9 cellular contexts compared by ENCODE assay signal in the genomic region with DNA sequence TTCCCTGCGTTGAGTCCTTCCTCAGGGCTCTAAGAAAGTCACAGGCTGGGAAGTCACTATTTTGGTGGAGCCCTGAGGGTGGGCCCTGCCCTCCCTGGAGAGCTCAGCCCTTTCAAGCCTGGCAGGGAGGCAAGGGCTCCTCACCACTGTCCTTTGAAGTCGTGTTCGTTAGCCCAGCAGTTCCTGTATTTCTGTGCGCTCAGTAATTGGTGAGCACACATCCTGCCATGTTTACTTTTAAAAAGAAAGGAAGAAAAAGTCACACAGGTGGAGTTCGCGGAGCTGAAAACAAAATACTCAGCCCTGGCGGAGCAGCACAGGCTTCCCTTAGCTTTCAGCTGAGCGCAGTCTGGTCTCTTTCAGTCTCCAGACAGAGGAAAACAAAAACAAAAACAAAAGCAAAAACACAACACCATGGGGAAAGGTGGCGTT. TPM values are rescaled to one million over a fixed set of nuclear protein-coding genes. Genes with fewer than 3 reads are reported as not detected.
A peak's percentile ranks its signal among the peaks of the same experiment; 100 is the strongest.
DNase-seq lines count a peak whose midpoint lies in the region; ATAC-seq and TF ChIP-seq lines count a peak whose summit lies in the region.
"Had no signal": no experiment of that assay in that cellular context is flagged by ENCODE, and none has a peak within 500 bp of the region (broad histone marks: within the 10 kb centered on the region; RNA-seq: fewer than 3 reads in every experiment).

No MANE protein-coding gene starts in this region.

- no peaks in the 10 kb centered on the region for H3K27me3 ChIP-seq in GM23338 (ENCODE audit: insufficient read depth)

- H3K36me3 Mint-ChIP-seq in GM23338 (ENCODE audit: low read depth) (no peaks in the 10 kb centered on the region), WTC11 (no peaks in the 10 kb centered on the region)
- H3K36me3 Mint-ChIP-seq in stimulated activated effector memory CD8-positive, alpha-beta T cell treated with anti-CD3 and anti-CD28 coated beads, Interleukin-12 subunit alpha, Interleukin-12 subunit beta, amount 100 ng/mL, for 72 hours = peaks cover 20% of the 10 kb centered on the region

- H3K27me3 Mint-ChIP-seq in GM23338 (ENCODE audit: insufficient read depth, low read depth, poor library complexity) (peaks cover 2% of the 10 kb centered on the region), WTC11 (ENCODE audit: low read depth) (no peaks in the 10 kb centered on the region; the same call in 1 of the 2 replicates)

- H4K20me1 ChIP-seq in GM23338 (replicated peaks; ENCODE audit: insufficient read depth) = peaks cover 13% of the 10 kb centered on the region

- H3K4me3 Mint-ChIP-seq in GM23338 = no peak overlapping the region
- H3K4me3 Mint-ChIP-seq in WTC11 = no peak overlapping the region
- peak overlapping the region; percentile 84 for H3K4me3 Mint-ChIP-seq in stimulated activated effector memory CD8-positive, alpha-beta T cell treated with anti-CD3 and anti-CD28 coated beads, Interleukin-12 subunit alpha, Interleukin-12 subunit beta, amount 100 ng/mL, for 72 hours

- H2AFZ ChIP-seq in GM23338 = no peak overlapping the region

- DNase-seq in GM23338 (ENCODE audit: low spot score) = peak; percentile 7
- DNase-seq in WTC11 (ENCODE audit: low spot score) = no peak
- peak; percentile 78 for DNase-seq in central memory CD4-positive, alpha-beta T cell
- DNase-seq in stimulated activated effector memory CD8-positive, alpha-beta T cell treated with anti-CD3 and anti-CD28 coated beads, Interleukin-12 subunit alpha, Interleukin-12 subunit beta, amount 100 ng/mL, for 72 hours (ENCODE audit: low spot score in 2 of 2) = peak; percentile 29 to 76
- no peak for DNase-seq in DMS79 treated with DMSO at 0.1 percent for 48 hours (lab: John Stamatoyannopoulos, UW)
- DNase-seq in foreskin melanocyte = no peak
- DNase-seq in germinal center (ENCODE audit: low spot score) = no peak

- H3K4me2 ChIP-seq in GM23338 = peak overlapping the region; percentile 40

- H3K9me3 Mint-ChIP-seq in GM23338 (no peaks in the 10 kb centered on the region), WTC11 (no peaks in the 10 kb centered on the region)
- no peaks in the 10 kb centered on the region for H3K9me3 Mint-ChIP-seq in stimulated activated effector memory CD8-positive, alpha-beta T cell treated with anti-CD3 and anti-CD28 coated beads, Interleukin-12 subunit alpha, Interleukin-12 subunit beta, amount 100 ng/mL, for 72 hours

- H3K36me3 ChIP-seq in GM23338 (ENCODE audit: insufficient read depth) = no peaks in the 10 kb centered on the region
- H3K36me3 ChIP-seq: SJSA1 had no signal

- peaks cover 14% of the 10 kb centered on the region for H3K4me1 ChIP-seq in GM23338 (ENCODE audit: insufficient read depth)
- H3K4me1 ChIP-seq: SJSA1 had no signal

- H3K9me2 ChIP-seq in GM23338 (ENCODE audit: insufficient read depth) = no peaks in the 10 kb centered on the region

- H3K27ac ChIP-seq in GM23338 (ENCODE audit: low read depth) = peak overlapping the region; percentile 12; the same call in 1 of the 2 replicates
- H3K27ac ChIP-seq: SJSA1 had no signal

- TF ChIP-seq CTCF in GM23338 (conservative IDR thresholded peaks at IDR 0.05; ENCODE audit: low read depth in 2 of 2) (no peak), WTC11 (IDR thresholded peaks at IDR 0.05) (no peak)

- H3F3A ChIP-seq in GM23338 (replicated peaks; ENCODE audit: low read depth) = peaks cover 5% of the 10 kb centered on the region; the same call in 1 of the 2 replicates

- CTCF ChIA-PET in WTC11 (lab: Charles Lee) = interaction anchor here (1.2 kb wide), 1 partner anchor 105 kb away, joined by 7 read pairs; no protein-coding TSS in a partner anchor

- peaks cover 23% of the 10 kb centered on the region; the same call in 1 of the 2 replicates for H3K79me2 ChIP-seq in GM23338 (replicated peaks; ENCODE audit: insufficient read depth)

- ATAC-seq in GM23338 (peak; percentile 90), WTC11 (peak; percentile 60), HG02763 (IDR thresholded peaks at IDR 0.05; ENCODE audit: unreplicated experiment) (no peak)
- no peak for ATAC-seq in stimulated activated effector memory CD8-positive, alpha-beta T cell treated with anti-CD3 and anti-CD28 coated beads, Interleukin-12 subunit alpha, Interleukin-12 subunit beta, amount 100 ng/mL, for 72 hours

- H3K27ac Mint-ChIP-seq in GM23338 (no peak overlapping the region; the same call in 1 of the 2 replicates), WTC11 (0 out of 2 replicates have a peak overlapping the region, but pooled peaks have one; percentile 1)
- peak overlapping the region; percentile 98 for H3K27ac Mint-ChIP-seq in stimulated activated effector memory CD8-positive, alpha-beta T cell treated with anti-CD3 and anti-CD28 coated beads, Interleukin-12 subunit alpha, Interleukin-12 subunit beta, amount 100 ng/mL, for 72 hours

- H3K4me1 Mint-ChIP-seq in GM23338 = peaks cover 19% of the 10 kb centered on the region
- peaks cover 19% of the 10 kb centered on the region for H3K4me1 Mint-ChIP-seq in WTC11
- peaks cover 69% of the 10 kb centered on the region for H3K4me1 Mint-ChIP-seq in stimulated activated effector memory CD8-positive, alpha-beta T cell treated with anti-CD3 and anti-CD28 coated beads, Interleukin-12 subunit alpha, Interleukin-12 subunit beta, amount 100 ng/mL, for 72 hours

- H3K4me3 ChIP-seq in GM23338 = no peak overlapping the region
- H3K4me3 ChIP-seq: SJSA1 had no signal

- POLR2A ChIA-PET in WTC11 (lab: Charles Lee) = no interaction called here

TF ChIP-seq in GM23338, 12 proteins besides CTCF, POLR2A, EP300 and RAD21:
- TF ChIP-seq EZH2phosphoT487 (IDR thresholded peaks at IDR 0.05; ENCODE audit: unreplicated experiment) = no peak
- TF ChIP-seq STAT1 (IDR thresholded peaks at IDR 0.05; ENCODE audit: unreplicated experiment) = no peak
- TF ChIP-seq POLR2AphosphoS5 (IDR thresholded peaks at IDR 0.05; ENCODE audit: low read depth) = no peak
- TF ChIP-seq, protein P1, sequence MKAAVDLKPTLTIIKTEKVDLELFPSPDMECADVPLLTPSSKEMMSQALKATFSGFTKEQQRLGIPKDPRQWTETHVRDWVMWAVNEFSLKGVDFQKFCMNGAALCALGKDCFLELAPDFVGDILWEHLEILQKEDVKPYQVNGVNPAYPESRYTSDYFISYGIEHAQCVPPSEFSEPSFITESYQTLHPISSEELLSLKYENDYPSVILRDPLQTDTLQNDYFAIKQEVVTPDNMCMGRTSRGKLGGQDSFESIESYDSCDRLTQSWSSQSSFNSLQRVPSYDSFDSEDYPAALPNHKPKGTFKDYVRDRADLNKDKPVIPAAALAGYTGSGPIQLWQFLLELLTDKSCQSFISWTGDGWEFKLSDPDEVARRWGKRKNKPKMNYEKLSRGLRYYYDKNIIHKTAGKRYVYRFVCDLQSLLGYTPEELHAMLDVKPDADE (IDR thresholded peaks at IDR 0.05) = no peak
- TF ChIP-seq EZH2 (IDR thresholded peaks at IDR 0.05; ENCODE audit: low read depth, unreplicated experiment) = no peak
- TF ChIP-seq JUNB (IDR thresholded peaks at IDR 0.05; ENCODE audit: unreplicated experiment) = no peak
- no peak for TF ChIP-seq ZNF114 (CRISPR knock-in tag; IDR thresholded peaks at IDR 0.05)
- TF ChIP-seq ZNF331 (CRISPR knock-in tag; IDR thresholded peaks at IDR 0.05; ENCODE audit: low read depth) = no peak

TF ChIP-seq in WTC11, 78 proteins besides CTCF, POLR2A, EP300 and RAD21:
- TF ChIP-seq ZNF423 (CRISPR knock-in tag; IDR thresholded peaks at IDR 0.05) (peak; percentile 89), JUN (CRISPR knock-in tag; IDR thresholded peaks at IDR 0.05) (no peak)
- TF ChIP-seq, protein P2, sequence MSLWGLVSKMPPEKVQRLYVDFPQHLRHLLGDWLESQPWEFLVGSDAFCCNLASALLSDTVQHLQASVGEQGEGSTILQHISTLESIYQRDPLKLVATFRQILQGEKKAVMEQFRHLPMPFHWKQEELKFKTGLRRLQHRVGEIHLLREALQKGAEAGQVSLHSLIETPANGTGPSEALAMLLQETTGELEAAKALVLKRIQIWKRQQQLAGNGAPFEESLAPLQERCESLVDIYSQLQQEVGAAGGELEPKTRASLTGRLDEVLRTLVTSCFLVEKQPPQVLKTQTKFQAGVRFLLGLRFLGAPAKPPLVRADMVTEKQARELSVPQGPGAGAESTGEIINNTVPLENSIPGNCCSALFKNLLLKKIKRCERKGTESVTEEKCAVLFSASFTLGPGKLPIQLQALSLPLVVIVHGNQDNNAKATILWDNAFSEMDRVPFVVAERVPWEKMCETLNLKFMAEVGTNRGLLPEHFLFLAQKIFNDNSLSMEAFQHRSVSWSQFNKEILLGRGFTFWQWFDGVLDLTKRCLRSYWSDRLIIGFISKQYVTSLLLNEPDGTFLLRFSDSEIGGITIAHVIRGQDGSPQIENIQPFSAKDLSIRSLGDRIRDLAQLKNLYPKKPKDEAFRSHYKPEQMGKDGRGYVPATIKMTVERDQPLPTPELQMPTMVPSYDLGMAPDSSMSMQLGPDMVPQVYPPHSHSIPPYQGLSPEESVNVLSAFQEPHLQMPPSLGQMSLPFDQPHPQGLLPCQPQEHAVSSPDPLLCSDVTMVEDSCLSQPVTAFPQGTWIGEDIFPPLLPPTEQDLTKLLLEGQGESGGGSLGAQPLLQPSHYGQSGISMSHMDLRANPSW (CRISPR knock-in tag; conservative IDR thresholded peaks at IDR 0.05; ENCODE audit: low read depth) = no peak

RNA-seq across cellular contexts. Expression of a gene that starts 37.1 kb away (rescaled TPM):
- total RNA-seq in GM23338 (2014; rRNA removed; shearing (Covaris generic)) = 27.5 and 28.5 TPM in 2 replicates
- polyA plus RNA-seq in GM23338 (2016; fragmentation: Nextera tagmentation; extraction: Ambion mirVana) = 10.8 and 12.6 TPM in 2 replicates
- 8.4 to 8.7 TPM (median 8.7 TPM) in 3 replicates for total RNA-seq in WTC11 (2021)
- total RNA-seq: SJSA1 had no signal

Comparison
In these comparisons a context has a peak if more than half of its experiments do, and no peak if none do; other contexts are left out.
1. ATAC-seq: peak in GM23338 (single experiment) and WTC11 (single experiment); none in stimulated activated effector memory CD8-positive, alpha-beta T cell treated with anti-CD3 and anti-CD28 coated beads, Interleukin-12 subunit alpha, Interleukin-12 subunit beta, amount 100 ng/mL, for 72 hours (single experiment) and HG02763 (single experiment).
2. DNase-seq: peak in GM23338 (single experiment), central memory CD4-positive, alpha-beta T cell (single experiment) and stimulated activated effector memory CD8-positive, alpha-beta T cell treated with anti-CD3 and anti-CD28 coated beads, Interleukin-12 subunit alpha, Interleukin-12 subunit beta, amount 100 ng/mL, for 72 hours (2 of 2); none in WTC11 (single experiment), DMS79 treated with DMSO at 0.1 percent for 48 hours (single experiment), foreskin melanocyte (single experiment) and germinal center (single experiment).